In genomic region chr11:19919050-19919561, GRCh38 we compare ENCODE assay signal across 9 cellular contexts.
DNase-seq lines count a peak whose midpoint lies in the region; ATAC-seq and TF ChIP-seq lines count a peak whose summit lies in the region.
"Had no signal": no experiment of that assay in that cellular context is flagged by ENCODE, and none has a peak within 500 bp of the region (broad histone marks: within the 10 kb centered on the region; RNA-seq: fewer than 3 reads in every experiment).

No MANE protein-coding gene starts in this region.

- H3K9me3 ChIP-seq in adipocyte (ENCODE audit: control insufficient read depth, low read length) (no peaks in the 10 kb centered on the region), smooth muscle cell (replicated peaks; ENCODE audit: low read depth) (no peaks in the 10 kb centered on the region)

- H3K27me3 ChIP-seq in adipocyte (replicated peaks; ENCODE audit: control insufficient read depth, insufficient read depth, low read length), result no peaks in the 10 kb centered on the region
- H3K27me3 ChIP-seq in smooth muscle cell (ENCODE audit: low read depth), result no peaks in the 10 kb centered on the region
- H3K27me3 ChIP-seq: cardiac muscle cell had no signal

- H4K20me1 ChIP-seq in smooth muscle cell (ENCODE audit: low read depth), result no peaks in the 10 kb centered on the region

- peaks cover 34% of the 10 kb centered on the region for H3K36me3 ChIP-seq in adipocyte (ENCODE audit: control insufficient read depth, insufficient read depth, low read length, severe bottlenecking)
- no peaks in the 10 kb centered on the region for H3K36me3 ChIP-seq in smooth muscle cell (ENCODE audit: low read depth)
- H3K36me3 ChIP-seq: cardiac muscle cell had no signal

- H3K27ac ChIP-seq in smooth muscle cell (ENCODE audit: low read depth), result peak overlapping the region; percentile 84
- H3K27ac ChIP-seq: cardiac muscle cell had no signal

- WGBS in smooth muscle cell (ENCODE audit: low lambda C conversion rate), result 40% methylated on average over 7 of the region's 7 CpGs

- H3K4me3 ChIP-seq in adipocyte (ENCODE audit: low read length), result peak overlapping the region; percentile 24
- no peak overlapping the region for H3K4me3 ChIP-seq in smooth muscle cell
- H3K4me3 ChIP-seq: cardiac muscle cell had no signal

- no peak for TF ChIP-seq CTCF in smooth muscle cell (IDR thresholded peaks at IDR 0.05; ENCODE audit: borderline replicate concordance, insufficient read depth, poor library complexity, severe bottlenecking)

- no peaks in the 10 kb centered on the region for H3K79me2 ChIP-seq in smooth muscle cell (ENCODE audit: low read depth)

- peak overlapping the region; percentile 13 for H3K4me2 ChIP-seq in smooth muscle cell

- peak; percentile 93 for DNase-seq in GM04504 (ENCODE audit: low read depth)
- DNase-seq in adipocyte (ENCODE audit: low read depth), result peak; percentile 97
- peak; percentile 90 for DNase-seq in glomerular endothelial cell (ENCODE audit: extremely low read depth, low read depth, low spot score)
- no peak for DNase-seq in smooth muscle cell (lab: John Stamatoyannopoulos, UW; ENCODE audit: unreplicated experiment)
- no peak for DNase-seq in NCI-H2171 (lab: John Stamatoyannopoulos, UW)
- no peak for DNase-seq in GF-D8 (lab: John Stamatoyannopoulos, UW)

- H2AFZ ChIP-seq in smooth muscle cell (ENCODE audit: low read depth), result no peak overlapping the region

- no peak for ATAC-seq in GM19467 (IDR thresholded peaks at IDR 0.05; ENCODE audit: unreplicated experiment)
- ATAC-seq in activated CD4-positive, CD25-positive, alpha-beta regulatory T cell treated with anti-CD3 and anti-CD28 coated beads, Interleukin-2, amount 50 U/mL, for 24 hours, result no peak

- peak overlapping the region; percentile 13 for H3K9ac ChIP-seq in adipocyte (ENCODE audit: low read length)
- H3K9ac ChIP-seq in smooth muscle cell (ENCODE audit: low read depth), result peak overlapping the region; percentile 52

- H3K4me1 ChIP-seq in adipocyte (ENCODE audit: control insufficient read depth, insufficient read depth, low read length) (peaks cover 52% of the 10 kb centered on the region), smooth muscle cell (ENCODE audit: low read depth) (peaks cover 5% of the 10 kb centered on the region)

- H3F3A ChIP-seq in smooth muscle cell (ENCODE audit: low read depth), result peaks cover 10% of the 10 kb centered on the region

Comparison
In these comparisons a context has a peak if more than half of its experiments do, and no peak if none do; other contexts are left out.
1. DNase-seq: peak in GM04504 (single experiment), adipocyte (single experiment) and glomerular endothelial cell (single experiment); none in smooth muscle cell (single experiment), NCI-H2171 (single experiment) and GF-D8 (single experiment).